ENCODE assay signal across 11 cellular contexts in genomic region chr17:75697651-75698291, GRCh38. TPM values are rescaled to one million over a fixed set of nuclear protein-coding genes. Genes with fewer than 3 reads are reported as not detected.
DNase-seq lines count a peak whose midpoint lies in the region; ATAC-seq and TF ChIP-seq lines count a peak whose summit lies in the region.
"Had no signal": no experiment of that assay in that cellular context is flagged by ENCODE, and none has a peak within 500 bp of the region (broad histone marks: within the 10 kb centered on the region; RNA-seq: fewer than 3 reads in every experiment).

No MANE protein-coding gene starts in this region.

- H3K27ac ChIP-seq in SJCRH30 (no peak overlapping the region), esophagus (ENCODE audit: low read depth in 2 of 2, low read length in 1 of 2) (peak overlapping the region; percentile 89 to 91), tibial nerve (peak overlapping the region; percentile 85 to 98 (median 94))

- intact Hi-C loops in mucosa of descending colon (cut with DNase I, micrococcal nuclease), result no loop called here

- H3K36me3 Mint-ChIP-seq in activated T-cell treated with anti-CD3 and anti-CD28 coated beads, Interleukin-2, amount 50 U/mL, for 72 hours (ENCODE audit: insufficient read depth in 2 of 2), result peaks cover 0 to 11% of the 10 kb centered on the region in 2 donors

- no peak overlapping the region for H3K27ac Mint-ChIP-seq in activated T-cell treated with anti-CD3 and anti-CD28 coated beads, Interleukin-2, amount 50 U/mL, for 72 hours
- H3K27ac Mint-ChIP-seq: GM23338 had no signal

- H3K4me1 Mint-ChIP-seq in activated T-cell treated with anti-CD3 and anti-CD28 coated beads, Interleukin-2, amount 50 U/mL, for 72 hours (ENCODE audit: low read depth), result no peaks in the 10 kb centered on the region
- H3K4me1 Mint-ChIP-seq: stimulated activated naive CD8-positive, alpha-beta T cell treated with anti-CD3 and anti-CD28 coated beads, Interleukin-15, amount 100 ng/mL, for 72 hours had no signal

- peaks cover 13% of the 10 kb centered on the region for H3K4me1 ChIP-seq in SJCRH30
- H3K4me1 ChIP-seq in esophagus (ENCODE audit: control insufficient read depth in 2 of 2, insufficient read depth in 2 of 2, low read length in 1 of 2), result peaks cover 4 to 36% of the 10 kb centered on the region in 2 donors
- H3K4me1 ChIP-seq in mucosa of descending colon (ENCODE audit: low read depth), result peaks cover 36% of the 10 kb centered on the region
- H3K4me1 ChIP-seq in tibial nerve, result peaks cover 3 to 100% (median 78%) of the 10 kb centered on the region in 4 donors

- ATAC-seq in mucosa of descending colon, result peak; percentile 52
- no peak for ATAC-seq in activated T-cell treated with anti-CD3 and anti-CD28 coated beads, Interleukin-2, amount 50 U/mL, for 72 hours (replicated peaks in 1 of 2)
- ATAC-seq in GM21717 (IDR thresholded peaks at IDR 0.05; ENCODE audit: unreplicated experiment), result no peak
- ATAC-seq: GM23338; stimulated activated naive CD8-positive, alpha-beta T cell treated with anti-CD3 and anti-CD28 coated beads, Interleukin-15, amount 100 ng/mL, for 72 hours had no signal

- peak; percentile 52 to 57 for DNase-seq in SJCRH30
- DNase-seq in mucosa of descending colon, result peak in 2 of 3 donors; percentile 58 to 62
- DNase-seq in tibial nerve (ENCODE audit: low spot score in 2 of 2), result peak in 1 of 2 donors; percentile 66
- no peak for DNase-seq in activated T-cell treated with anti-CD3 and anti-CD28 coated beads, Interleukin-2, amount 50 U/mL, for 72 hours
- no peak for DNase-seq in NCI-H1105 treated with DMSO at 0.1 percent for 48 hours (lab: John Stamatoyannopoulos, UW)
- DNase-seq: GF-D8; stimulated activated CD4-positive, alpha-beta T cell treated with anti-CD3 and anti-CD28 coated beads, Interleukin-15, amount 100 ng/mL, for 24 hours; stimulated activated naive CD8-positive, alpha-beta T cell treated with anti-CD3 and anti-CD28 coated beads, Interleukin-15, amount 100 ng/mL, for 72 hours had no signal

- H3K27me3 ChIP-seq in SJCRH30 (no peaks in the 10 kb centered on the region), esophagus (ENCODE audit: control insufficient read depth in 1 of 2, insufficient read depth in 2 of 2, low read length in 2 of 2) (no peaks in the 10 kb centered on the region), tibial nerve (no peaks in the 10 kb centered on the region)

- WGBS in esophagus, 2 donors, result 43 to 52% methylated on average over 10 of the region's 10 CpGs
- 27 to 29% methylated on average over 10 of the region's 10 CpGs for WGBS in tibial nerve, 2 donors

- no peak overlapping the region for H3K4me3 ChIP-seq in SJCRH30
- H3K4me3 ChIP-seq in esophagus (ENCODE audit: low read depth in 1 of 2, low read length in 2 of 2), result no peak overlapping the region
- H3K4me3 ChIP-seq in mucosa of descending colon, result no peak overlapping the region
- H3K4me3 ChIP-seq in tibial nerve, result no peak overlapping the region
- H3K4me3 ChIP-seq: GM23338 had no signal

- TF ChIP-seq CTCF in mucosa of descending colon (IDR thresholded peaks at IDR 0.05) (no peak), tibial nerve (IDR thresholded peaks at IDR 0.05) (peak in 2 of 5 experiments; percentile 28 to 37)

- no peak overlapping the region for H3K4me3 Mint-ChIP-seq in activated T-cell treated with anti-CD3 and anti-CD28 coated beads, Interleukin-2, amount 50 U/mL, for 72 hours
- H3K4me3 Mint-ChIP-seq: GM23338; stimulated activated naive CD8-positive, alpha-beta T cell treated with anti-CD3 and anti-CD28 coated beads, Interleukin-15, amount 100 ng/mL, for 72 hours had no signal

- peak in 1 of 2 donors; percentile 89 for TF ChIP-seq EP300 in tibial nerve (IDR thresholded peaks at IDR 0.05)

- no peaks in the 10 kb centered on the region for H3K9me3 Mint-ChIP-seq in activated T-cell treated with anti-CD3 and anti-CD28 coated beads, Interleukin-2, amount 50 U/mL, for 72 hours
- H3K9me3 Mint-ChIP-seq: GM23338; stimulated activated naive CD8-positive, alpha-beta T cell treated with anti-CD3 and anti-CD28 coated beads, Interleukin-15, amount 100 ng/mL, for 72 hours had no signal

- H3K27me3 Mint-ChIP-seq in activated T-cell treated with anti-CD3 and anti-CD28 coated beads, Interleukin-2, amount 50 U/mL, for 72 hours (ENCODE audit: low read depth), result no peaks in the 10 kb centered on the region
- H3K27me3 Mint-ChIP-seq: stimulated activated naive CD8-positive, alpha-beta T cell treated with anti-CD3 and anti-CD28 coated beads, Interleukin-15, amount 100 ng/mL, for 72 hours had no signal

- TF ChIP-seq POLR2A in tibial nerve (IDR thresholded peaks at IDR 0.05), result no peak

- H3K9me3 ChIP-seq in SJCRH30 (replicated peaks) (no peaks in the 10 kb centered on the region), esophagus (ENCODE audit: control insufficient read depth in 2 of 2, insufficient read depth in 1 of 2, low read depth in 1 of 2, low read length in 1 of 2) (no peaks in the 10 kb centered on the region), mucosa of descending colon (no peaks in the 10 kb centered on the region), tibial nerve (no peaks in the 10 kb centered on the region)

- H3K36me3 ChIP-seq in SJCRH30 (peaks cover 79% of the 10 kb centered on the region), esophagus (ENCODE audit: control insufficient read depth in 2 of 2, insufficient read depth in 2 of 2, low read length in 1 of 2) (peaks cover 0 to 22% of the 10 kb centered on the region in 2 donors), mucosa of descending colon (ENCODE audit: low read depth) (no peaks in the 10 kb centered on the region), tibial nerve (peaks cover 0 to 38% (median 6%) of the 10 kb centered on the region in 3 donors)

RNA-seq across cellular contexts. Expression of gene ITGB4, which starts 23.5 kb away (rescaled TPM):
- total RNA-seq in SJCRH30 (2014; rRNA removed; shearing (Covaris generic)), result 4.3 and 8.8 TPM in 2 replicates
- 10 to 100 TPM; 48.4 to 63.2 TPM for polyA plus RNA-seq in esophagus
- 100 to 1,000 TPM; 153 to 307 (median 246) TPM for total RNA-seq in mucosa of descending colon
- total RNA-seq in tibial nerve, result 100 to 1,000 TPM; 211 to 335 (median 233) TPM
- 1 to 10 TPM; 2.7 to 3.5 TPM for total RNA-seq in activated T-cell treated with anti-CD3 and anti-CD28 coated beads, Interleukin-2, amount 50 U/mL, for 72 hours

RNA-seq across cellular contexts. Expression of gene SAP30BP, which starts 30.6 kb away (rescaled TPM):
- total RNA-seq in SJCRH30 (2014; rRNA removed; shearing (Covaris generic)), result 63.4 and 74.0 TPM in 2 replicates
- polyA plus RNA-seq in esophagus, result 10 to 100 TPM; 63.4 to 68.4 TPM
- total RNA-seq in mucosa of descending colon (10 to 100 TPM; 76.5 to 83.8 (median 76.9) TPM), tibial nerve (100 to 1,000 TPM in 2 of 4 donors, 10 to 100 TPM in 2; 63.9 to 119 (median 95.3) TPM)
- total RNA-seq in activated T-cell treated with anti-CD3 and anti-CD28 coated beads, Interleukin-2, amount 50 U/mL, for 72 hours, result 100 to 1,000 TPM in 1 of 2 donors, 10 to 100 TPM in 1; 97.0 to 112 TPM

RNA-seq across cellular contexts. Expression of gene RECQL5, which starts 30.8 kb away (rescaled TPM):
- 25.9 and 28.1 TPM in 2 replicates for total RNA-seq in SJCRH30 (2014; rRNA removed; shearing (Covaris generic))
- polyA plus RNA-seq in esophagus, result 100 to 1,000 TPM in 1 of 2 donors, 10 to 100 TPM in 1; 46.9 to 136 TPM
- total RNA-seq in mucosa of descending colon, result 10 to 100 TPM; 29.3 to 41.9 (median 30.1) TPM
- total RNA-seq in tibial nerve, result 10 to 100 TPM; 23.2 to 51.9 (median 34.7) TPM
- 10 to 100 TPM; 50.7 to 58.5 TPM for total RNA-seq in activated T-cell treated with anti-CD3 and anti-CD28 coated beads, Interleukin-2, amount 50 U/mL, for 72 hours

Comparison
In these comparisons a context has a peak if more than half of its experiments do, and no peak if none do; other contexts are left out.
1. DNase-seq: peak in SJCRH30 (2 of 2) and mucosa of descending colon (2 of 3); none in activated T-cell treated with anti-CD3 and anti-CD28 coated beads, Interleukin-2, amount 50 U/mL, for 72 hours (0 of 2) and NCI-H1105 treated with DMSO at 0.1 percent for 48 hours (single experiment).
2. RNA of gene ITGB4, which starts 23.5 kb away (total RNA-seq): 211 to 335 TPM in tibial nerve and 153 to 307 TPM in mucosa of descending colon; 4.3 to 8.8 TPM in SJCRH30 and 2.7 to 3.5 TPM in activated T-cell treated with anti-CD3 and anti-CD28 coated beads, Interleukin-2, amount 50 U/mL, for 72 hours; every median in the first group is over 10 times any median in the second.